In genomic region chr9:69175488-69175872, GRCh38 we compare ENCODE assay signal across 8 cellular contexts. TPM values are rescaled to one million over a fixed set of nuclear protein-coding genes. Genes with fewer than 3 reads are reported as not detected.
DNase-seq lines count a peak whose midpoint lies in the region; ATAC-seq, FAIRE-seq and TF ChIP-seq lines count a peak whose summit lies in the region.

No MANE protein-coding gene starts in this region.

- TF ChIP-seq POLR2A in ovary (IDR thresholded peaks at IDR 0.05), result no peak

- DNase-seq in BJ (ENCODE audit: low read depth), result no peak
- DNase-seq in cardiac fibroblast (ENCODE audit: low read depth in 2 of 2), result no peak
- DNase-seq in ovary, result no peak
- DNase-seq in NCI-H2081 treated with DMSO at 0.1 percent for 48 hours (lab: John Stamatoyannopoulos, UW), result no peak
- DNase-seq in stimulated activated CD4-positive, alpha-beta T cell treated with anti-CD3 and anti-CD28 coated beads, Interleukin-2, amount 100 ng/mL, for 24 hours, result no peak
- no peak for DNase-seq in pancreas

- ATAC-seq in GM19438 (IDR thresholded peaks at IDR 0.05; ENCODE audit: low read depth, unreplicated experiment), result peak; percentile 17
- ATAC-seq in HG03460 (IDR thresholded peaks at IDR 0.05; ENCODE audit: unreplicated experiment), result peak; percentile 19
- ATAC-seq in pancreas, result no peak

- 43 to 62% (median 53%) methylated on average over 8 of the region's 8 CpGs for WGBS in ovary, 3 donors
- WGBS in pancreas, 2 donors, result 82 to 84% methylated on average over 8 of the region's 8 CpGs

- TF ChIP-seq CTCF in BJ (IDR thresholded peaks at IDR 0.05; ENCODE audit: insufficient read depth, low read depth, low read length) (no peak), cardiac fibroblast (IDR thresholded peaks at IDR 0.05; ENCODE audit: low read depth, low read length) (no peak), ovary (IDR thresholded peaks at IDR 0.05) (no peak), pancreas (IDR thresholded peaks at IDR 0.05) (no peak)

- H3K36me3 ChIP-seq in BJ (ENCODE audit: control insufficient read depth, insufficient read depth, low read length), result no peaks in the 10 kb centered on the region
- H3K36me3 ChIP-seq in ovary, result no peaks in the 10 kb centered on the region
- H3K36me3 ChIP-seq in pancreas, result no peaks in the 10 kb centered on the region

- intact Hi-C loops in ovary (cut with DNase I), result no loop called here
- intact Hi-C loops in pancreas (cut with DNase I), result no loop called here

- H3K4me3 ChIP-seq in BJ (ENCODE audit: low read depth, low read length), result peak overlapping the region; percentile 48
- H3K4me3 ChIP-seq in cardiac fibroblast (replicated peaks in 1 of 2; ENCODE audit: low read depth in 2 of 2, low read length in 2 of 2), result peak overlapping the region; percentile 85 to 88
- peak overlapping the region; percentile 60 for H3K4me3 ChIP-seq in ovary
- H3K4me3 ChIP-seq in pancreas, result peak overlapping the region in 1 of 4 donors; percentile 57

- no peak for TF ChIP-seq EP300 in ovary (IDR thresholded peaks at IDR 0.05)

- H3K27ac ChIP-seq in ovary (peak overlapping the region in 1 of 2 donors; percentile 93), pancreas (peak overlapping the region in 2 of 4 donors; percentile 51 to 60)

- CTCF ChIA-PET in BJ (lab: Yijun Ruan, JAX), result interaction anchor here (0.9 to 5.0 kb wide), 5 partner anchors 14 to 139 kb away, joined by 3 to 21 read pairs (median 3); no protein-coding TSS in a partner anchor

- no peak for FAIRE-seq in pancreas (lab: Jason Lieb, UNC)

- H3K27me3 ChIP-seq in BJ (ENCODE audit: control insufficient read depth, insufficient read depth, low read length) (no peaks in the 10 kb centered on the region), ovary (no peaks in the 10 kb centered on the region), pancreas (no peaks in the 10 kb centered on the region)

- peaks cover 3% of the 10 kb centered on the region for H3K4me1 ChIP-seq in ovary (ENCODE audit: insufficient read depth)
- peaks cover 13 to 41% (median 16%) of the 10 kb centered on the region in 3 donors for H3K4me1 ChIP-seq in pancreas

- H3K9me3 ChIP-seq in ovary, result no peaks in the 10 kb centered on the region
- H3K9me3 ChIP-seq in pancreas, result no peaks in the 10 kb centered on the region

- POLR2A ChIA-PET in BJ (lab: Charles Lee), result interaction anchor here (1.1 kb wide), 1 partner anchor 17 kb away, joined by 4 read pairs; no protein-coding TSS in a partner anchor

RNA-seq across cellular contexts. Expression of gene TJP2, which starts 1.4 kb away (rescaled TPM):
- polyA plus RNA-seq in BJ (2011; rRNA removed) (5.5 and 5.6 TPM in 2 replicates), ovary (10 to 100 TPM; 47.7 to 51.3 TPM), pancreas (10 to 100 TPM; 24.1 to 29.8 TPM)
- polyA minus RNA-seq in BJ (2011; rRNA and poly(A)+ RNA removed), result 5.9 and 6.0 TPM in 2 replicates
- total RNA-seq in ovary (100 to 1,000 TPM in 3 of 7 donors, 10 to 100 TPM in 4; 40.5 to 143 (median 71.7) TPM), pancreas (10 to 100 TPM; 29.1 to 70.3 (median 33.4) TPM)

Comparison
In these comparisons a context has a peak if more than half of its experiments do, and no peak if none do; other contexts are left out.
1. ATAC-seq: peak in GM19438 (single experiment) and HG03460 (single experiment); none in pancreas (0 of 4).